Comparison of ENCODE assay signal across 2 cellular contexts in genomic region chr11:66957971-66958231, GRCh38.
TF ChIP-seq lines count a peak whose summit lies in the region.

No MANE protein-coding gene starts in this region.

TF ChIP-seq in K562, 482 proteins besides CTCF, POLR2A, EP300 and RAD21 (continues in another document):
- TF ChIP-seq DACH1 (IDR thresholded peaks at IDR 0.05; ENCODE audit: partially characterized antibody): no peak
- no peak for TF ChIP-seq MAFK (IDR thresholded peaks at IDR 0.05; ENCODE audit: low read length)
- TF ChIP-seq, protein P1, sequence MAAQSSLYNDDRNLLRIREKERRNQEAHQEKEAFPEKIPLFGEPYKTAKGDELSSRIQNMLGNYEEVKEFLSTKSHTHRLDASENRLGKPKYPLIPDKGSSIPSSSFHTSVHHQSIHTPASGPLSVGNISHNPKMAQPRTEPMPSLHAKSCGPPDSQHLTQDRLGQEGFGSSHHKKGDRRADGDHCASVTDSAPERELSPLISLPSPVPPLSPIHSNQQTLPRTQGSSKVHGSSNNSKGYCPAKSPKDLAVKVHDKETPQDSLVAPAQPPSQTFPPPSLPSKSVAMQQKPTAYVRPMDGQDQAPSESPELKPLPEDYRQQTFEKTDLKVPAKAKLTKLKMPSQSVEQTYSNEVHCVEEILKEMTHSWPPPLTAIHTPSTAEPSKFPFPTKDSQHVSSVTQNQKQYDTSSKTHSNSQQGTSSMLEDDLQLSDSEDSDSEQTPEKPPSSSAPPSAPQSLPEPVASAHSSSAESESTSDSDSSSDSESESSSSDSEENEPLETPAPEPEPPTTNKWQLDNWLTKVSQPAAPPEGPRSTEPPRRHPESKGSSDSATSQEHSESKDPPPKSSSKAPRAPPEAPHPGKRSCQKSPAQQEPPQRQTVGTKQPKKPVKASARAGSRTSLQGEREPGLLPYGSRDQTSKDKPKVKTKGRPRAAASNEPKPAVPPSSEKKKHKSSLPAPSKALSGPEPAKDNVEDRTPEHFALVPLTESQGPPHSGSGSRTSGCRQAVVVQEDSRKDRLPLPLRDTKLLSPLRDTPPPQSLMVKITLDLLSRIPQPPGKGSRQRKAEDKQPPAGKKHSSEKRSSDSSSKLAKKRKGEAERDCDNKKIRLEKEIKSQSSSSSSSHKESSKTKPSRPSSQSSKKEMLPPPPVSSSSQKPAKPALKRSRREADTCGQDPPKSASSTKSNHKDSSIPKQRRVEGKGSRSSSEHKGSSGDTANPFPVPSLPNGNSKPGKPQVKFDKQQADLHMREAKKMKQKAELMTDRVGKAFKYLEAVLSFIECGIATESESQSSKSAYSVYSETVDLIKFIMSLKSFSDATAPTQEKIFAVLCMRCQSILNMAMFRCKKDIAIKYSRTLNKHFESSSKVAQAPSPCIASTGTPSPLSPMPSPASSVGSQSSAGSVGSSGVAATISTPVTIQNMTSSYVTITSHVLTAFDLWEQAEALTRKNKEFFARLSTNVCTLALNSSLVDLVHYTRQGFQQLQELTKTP (IDR thresholded peaks at IDR 0.05; ENCODE audit: low read depth in 1 of 2, partially characterized antibody in 2 of 2): no peak
- no peak for TF ChIP-seq NONO (IDR thresholded peaks at IDR 0.05; ENCODE audit: low read depth in 2 of 2, low read length in 1 of 2)
- TF ChIP-seq ZFP36 (IDR thresholded peaks at IDR 0.05; ENCODE audit: low read depth, low read length, partially characterized antibody): no peak
- no peak for TF ChIP-seq ASH1L (IDR thresholded peaks at IDR 0.05; ENCODE audit: borderline replicate concordance, low read depth, partially characterized antibody)
- TF ChIP-seq, protein P2, sequence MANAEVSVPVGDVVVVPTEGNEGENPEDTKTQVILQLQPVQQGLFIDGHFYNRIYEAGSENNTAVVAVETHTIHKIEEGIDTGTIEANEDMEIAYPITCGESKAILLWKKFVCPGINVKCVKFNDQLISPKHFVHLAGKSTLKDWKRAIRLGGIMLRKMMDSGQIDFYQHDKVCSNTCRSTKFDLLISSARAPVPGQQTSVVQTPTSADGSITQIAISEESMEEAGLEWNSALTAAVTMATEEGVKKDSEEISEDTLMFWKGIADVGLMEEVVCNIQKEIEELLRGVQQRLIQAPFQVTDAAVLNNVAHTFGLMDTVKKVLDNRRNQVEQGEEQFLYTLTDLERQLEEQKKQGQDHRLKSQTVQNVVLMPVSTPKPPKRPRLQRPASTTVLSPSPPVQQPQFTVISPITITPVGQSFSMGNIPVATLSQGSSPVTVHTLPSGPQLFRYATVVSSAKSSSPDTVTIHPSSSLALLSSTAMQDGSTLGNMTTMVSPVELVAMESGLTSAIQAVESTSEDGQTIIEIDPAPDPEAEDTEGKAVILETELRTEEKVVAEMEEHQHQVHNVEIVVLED (CRISPR knock-in tag; IDR thresholded peaks at IDR 0.05): peak; percentile 86; the same call in 1 of the 2 replicates
- no peak for TF ChIP-seq TRIM24 (IDR thresholded peaks at IDR 0.05)
- no peak for TF ChIP-seq MED1 (CRISPR knock-in tag; IDR thresholded peaks at IDR 0.05; ENCODE audit: borderline replicate concordance)
- no peak for TF ChIP-seq SMARCE1 (IDR thresholded peaks at IDR 0.05)
- TF ChIP-seq TCFL5 (CRISPR knock-in tag; conservative IDR thresholded peaks at IDR 0.05): no peak
- no peak for TF ChIP-seq FOXP4 (CRISPR knock-in tag; IDR thresholded peaks at IDR 0.05; ENCODE audit: borderline replicate concordance)
- TF ChIP-seq, protein P3, sequence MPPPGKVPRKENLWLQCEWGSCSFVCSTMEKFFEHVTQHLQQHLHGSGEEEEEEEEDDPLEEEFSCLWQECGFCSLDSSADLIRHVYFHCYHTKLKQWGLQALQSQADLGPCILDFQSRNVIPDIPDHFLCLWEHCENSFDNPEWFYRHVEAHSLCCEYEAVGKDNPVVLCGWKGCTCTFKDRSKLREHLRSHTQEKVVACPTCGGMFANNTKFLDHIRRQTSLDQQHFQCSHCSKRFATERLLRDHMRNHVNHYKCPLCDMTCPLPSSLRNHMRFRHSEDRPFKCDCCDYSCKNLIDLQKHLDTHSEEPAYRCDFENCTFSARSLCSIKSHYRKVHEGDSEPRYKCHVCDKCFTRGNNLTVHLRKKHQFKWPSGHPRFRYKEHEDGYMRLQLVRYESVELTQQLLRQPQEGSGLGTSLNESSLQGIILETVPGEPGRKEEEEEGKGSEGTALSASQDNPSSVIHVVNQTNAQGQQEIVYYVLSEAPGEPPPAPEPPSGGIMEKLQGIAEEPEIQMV (tag; conservative IDR thresholded peaks at IDR 0.05; ENCODE audit: low read depth): no peak
- peak; percentile 90 for TF ChIP-seq ZBTB7A (IDR thresholded peaks at IDR 0.05; ENCODE audit: borderline replicate concordance, control insufficient read depth, low read depth, low read length)
- no peak for TF ChIP-seq BRCA1 (IDR thresholded peaks at IDR 0.05)
- TF ChIP-seq BRCA1 (CRISPR knock-in tag; IDR thresholded peaks at IDR 0.05): no peak
- no peak for TF ChIP-seq FOXM1 (IDR thresholded peaks at IDR 0.05; ENCODE audit: low read depth)
- no peak for TF ChIP-seq FOXM1 (CRISPR knock-in tag; IDR thresholded peaks at IDR 0.05; ENCODE audit: low read depth)
- TF ChIP-seq CHD1 (IDR thresholded peaks at IDR 0.05; ENCODE audit: low read length): no peak

TF ChIP-seq in HepG2, 621 proteins besides CTCF, POLR2A, EP300 and RAD21:
- 0 out of 2 replicates have a peak, but pooled peaks have one; percentile 18 for TF ChIP-seq PHF8 (CRISPR knock-in tag; IDR thresholded peaks at IDR 0.05)
- TF ChIP-seq DRAP1 (CRISPR knock-in tag; IDR thresholded peaks at IDR 0.05): no peak
- peak; percentile 59; the same call in 1 of the 2 replicates for TF ChIP-seq ADNP (CRISPR knock-in tag; IDR thresholded peaks at IDR 0.05)
- 0 out of 2 replicates have a peak, but pooled peaks have one; percentile 4 for TF ChIP-seq ZNF598 (CRISPR knock-in tag; IDR thresholded peaks at IDR 0.05; ENCODE audit: borderline replicate concordance)
- TF ChIP-seq TRIM24 (CRISPR knock-in tag; IDR thresholded peaks at IDR 0.05): no peak
- 0 out of 2 replicates have a peak, but pooled peaks have one; percentile 3 for TF ChIP-seq ZNF333 (CRISPR knock-in tag; IDR thresholded peaks at IDR 0.05; ENCODE audit: borderline replicate concordance)
- TF ChIP-seq, protein P4, sequence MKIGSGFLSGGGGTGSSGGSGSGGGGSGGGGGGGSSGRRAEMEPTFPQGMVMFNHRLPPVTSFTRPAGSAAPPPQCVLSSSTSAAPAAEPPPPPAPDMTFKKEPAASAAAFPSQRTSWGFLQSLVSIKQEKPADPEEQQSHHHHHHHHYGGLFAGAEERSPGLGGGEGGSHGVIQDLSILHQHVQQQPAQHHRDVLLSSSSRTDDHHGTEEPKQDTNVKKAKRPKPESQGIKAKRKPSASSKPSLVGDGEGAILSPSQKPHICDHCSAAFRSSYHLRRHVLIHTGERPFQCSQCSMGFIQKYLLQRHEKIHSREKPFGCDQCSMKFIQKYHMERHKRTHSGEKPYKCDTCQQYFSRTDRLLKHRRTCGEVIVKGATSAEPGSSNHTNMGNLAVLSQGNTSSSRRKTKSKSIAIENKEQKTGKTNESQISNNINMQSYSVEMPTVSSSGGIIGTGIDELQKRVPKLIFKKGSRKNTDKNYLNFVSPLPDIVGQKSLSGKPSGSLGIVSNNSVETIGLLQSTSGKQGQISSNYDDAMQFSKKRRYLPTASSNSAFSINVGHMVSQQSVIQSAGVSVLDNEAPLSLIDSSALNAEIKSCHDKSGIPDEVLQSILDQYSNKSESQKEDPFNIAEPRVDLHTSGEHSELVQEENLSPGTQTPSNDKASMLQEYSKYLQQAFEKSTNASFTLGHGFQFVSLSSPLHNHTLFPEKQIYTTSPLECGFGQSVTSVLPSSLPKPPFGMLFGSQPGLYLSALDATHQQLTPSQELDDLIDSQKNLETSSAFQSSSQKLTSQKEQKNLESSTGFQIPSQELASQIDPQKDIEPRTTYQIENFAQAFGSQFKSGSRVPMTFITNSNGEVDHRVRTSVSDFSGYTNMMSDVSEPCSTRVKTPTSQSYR (CRISPR knock-in tag; IDR thresholded peaks at IDR 0.05; ENCODE audit: borderline replicate concordance): 0 out of 2 replicates have a peak, but pooled peaks have one; percentile 28
- 0 out of 2 replicates have a peak, but pooled peaks have one; percentile 58 for TF ChIP-seq ZNF138 (CRISPR knock-in tag; IDR thresholded peaks at IDR 0.05; ENCODE audit: low read depth)
- TF ChIP-seq RCOR2 (CRISPR knock-in tag; IDR thresholded peaks at IDR 0.05): 0 out of 2 replicates have a peak, but pooled peaks have one; percentile 28
